Comparison of ENCODE assay signal across 1 cellular context in genomic region chr2:240565267-240566202, GRCh38.
TF ChIP-seq lines count a peak whose summit lies in the region.

No MANE protein-coding gene starts in this region.

TF ChIP-seq in GM23338, 12 proteins besides CTCF, POLR2A, EP300 and RAD21 (continued from another document):
- TF ChIP-seq ETS1 (IDR thresholded peaks at IDR 0.05): no peak
- no peak for TF ChIP-seq JUNB (IDR thresholded peaks at IDR 0.05; ENCODE audit: unreplicated experiment)
- TF ChIP-seq ZNF462 (CRISPR knock-in tag; IDR thresholded peaks at IDR 0.05): no peak
- TF ChIP-seq EZH2 (IDR thresholded peaks at IDR 0.05; ENCODE audit: low read depth, unreplicated experiment): no peak
